In the genomic region with DNA sequence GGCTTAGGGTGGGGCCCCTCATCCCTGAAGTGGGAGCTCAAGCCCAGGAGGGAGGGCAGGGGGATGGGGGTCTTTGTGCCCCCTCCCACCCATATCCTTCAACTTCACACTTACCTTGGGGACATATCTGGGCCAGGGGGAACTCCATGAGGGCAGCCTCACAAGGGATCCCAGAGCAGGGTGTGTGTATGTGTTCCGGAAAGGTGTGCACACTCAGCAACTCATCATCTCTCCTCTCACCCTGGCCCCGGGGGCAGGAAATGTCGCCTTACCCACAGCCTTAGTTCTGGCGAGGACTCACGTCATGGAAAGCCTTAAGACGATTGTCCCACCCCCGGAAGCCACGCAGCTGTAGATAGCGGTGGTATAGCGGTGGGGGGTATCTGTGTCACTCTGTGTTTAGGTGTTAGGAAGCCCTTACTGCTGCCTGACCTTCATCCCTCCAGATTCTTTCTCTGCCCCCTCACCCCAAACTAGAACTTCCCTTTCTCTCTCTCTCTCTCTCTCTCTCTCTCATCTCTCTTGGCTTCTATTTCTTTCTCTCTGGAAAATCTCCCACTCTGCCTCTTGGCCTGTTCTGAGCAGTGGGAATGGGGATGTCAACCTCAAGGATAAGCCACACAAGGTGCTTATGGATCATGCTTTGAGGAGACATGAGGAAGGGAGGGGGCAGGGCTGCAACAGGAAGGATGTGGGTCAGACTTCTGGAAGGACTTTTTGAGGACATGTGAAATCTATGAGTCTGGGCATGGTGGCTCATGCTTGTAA, we compare ENCODE assay signal across 1 cellular context.
TF ChIP-seq lines count a peak whose summit lies in the region.

A gene (minus strand): TSS at position 288 of the 768 bp plus-strand sequence. CDS start 140 bp downstream, at position 148.

TF ChIP-seq in K562, 482 proteins besides CTCF, POLR2A, EP300 and RAD21 (continues in another document):
- TF ChIP-seq, protein P1, sequence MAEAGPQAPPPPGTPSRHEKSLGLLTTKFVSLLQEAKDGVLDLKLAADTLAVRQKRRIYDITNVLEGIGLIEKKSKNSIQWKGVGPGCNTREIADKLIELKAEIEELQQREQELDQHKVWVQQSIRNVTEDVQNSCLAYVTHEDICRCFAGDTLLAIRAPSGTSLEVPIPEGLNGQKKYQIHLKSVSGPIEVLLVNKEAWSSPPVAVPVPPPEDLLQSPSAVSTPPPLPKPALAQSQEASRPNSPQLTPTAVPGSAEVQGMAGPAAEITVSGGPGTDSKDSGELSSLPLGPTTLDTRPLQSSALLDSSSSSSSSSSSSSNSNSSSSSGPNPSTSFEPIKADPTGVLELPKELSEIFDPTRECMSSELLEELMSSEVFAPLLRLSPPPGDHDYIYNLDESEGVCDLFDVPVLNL (CRISPR knock-in tag; IDR thresholded peaks at IDR 0.05; ENCODE audit: low read depth), result no peak
- TF ChIP-seq SRSF3 (IDR thresholded peaks at IDR 0.05; ENCODE audit: insufficient read depth, low read length), result no peak
- peak; percentile 55; the same call in 1 of the 2 replicates for TF ChIP-seq HDAC2 (IDR thresholded peaks at IDR 0.05)
- TF ChIP-seq ZNF121 (CRISPR knock-in tag; conservative IDR thresholded peaks at IDR 0.05), result no peak
- TF ChIP-seq, protein P2, sequence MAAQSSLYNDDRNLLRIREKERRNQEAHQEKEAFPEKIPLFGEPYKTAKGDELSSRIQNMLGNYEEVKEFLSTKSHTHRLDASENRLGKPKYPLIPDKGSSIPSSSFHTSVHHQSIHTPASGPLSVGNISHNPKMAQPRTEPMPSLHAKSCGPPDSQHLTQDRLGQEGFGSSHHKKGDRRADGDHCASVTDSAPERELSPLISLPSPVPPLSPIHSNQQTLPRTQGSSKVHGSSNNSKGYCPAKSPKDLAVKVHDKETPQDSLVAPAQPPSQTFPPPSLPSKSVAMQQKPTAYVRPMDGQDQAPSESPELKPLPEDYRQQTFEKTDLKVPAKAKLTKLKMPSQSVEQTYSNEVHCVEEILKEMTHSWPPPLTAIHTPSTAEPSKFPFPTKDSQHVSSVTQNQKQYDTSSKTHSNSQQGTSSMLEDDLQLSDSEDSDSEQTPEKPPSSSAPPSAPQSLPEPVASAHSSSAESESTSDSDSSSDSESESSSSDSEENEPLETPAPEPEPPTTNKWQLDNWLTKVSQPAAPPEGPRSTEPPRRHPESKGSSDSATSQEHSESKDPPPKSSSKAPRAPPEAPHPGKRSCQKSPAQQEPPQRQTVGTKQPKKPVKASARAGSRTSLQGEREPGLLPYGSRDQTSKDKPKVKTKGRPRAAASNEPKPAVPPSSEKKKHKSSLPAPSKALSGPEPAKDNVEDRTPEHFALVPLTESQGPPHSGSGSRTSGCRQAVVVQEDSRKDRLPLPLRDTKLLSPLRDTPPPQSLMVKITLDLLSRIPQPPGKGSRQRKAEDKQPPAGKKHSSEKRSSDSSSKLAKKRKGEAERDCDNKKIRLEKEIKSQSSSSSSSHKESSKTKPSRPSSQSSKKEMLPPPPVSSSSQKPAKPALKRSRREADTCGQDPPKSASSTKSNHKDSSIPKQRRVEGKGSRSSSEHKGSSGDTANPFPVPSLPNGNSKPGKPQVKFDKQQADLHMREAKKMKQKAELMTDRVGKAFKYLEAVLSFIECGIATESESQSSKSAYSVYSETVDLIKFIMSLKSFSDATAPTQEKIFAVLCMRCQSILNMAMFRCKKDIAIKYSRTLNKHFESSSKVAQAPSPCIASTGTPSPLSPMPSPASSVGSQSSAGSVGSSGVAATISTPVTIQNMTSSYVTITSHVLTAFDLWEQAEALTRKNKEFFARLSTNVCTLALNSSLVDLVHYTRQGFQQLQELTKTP (IDR thresholded peaks at IDR 0.05; ENCODE audit: low read depth in 1 of 2, partially characterized antibody in 2 of 2), result peak in 1 of 2 experiments; percentile 42
- TF ChIP-seq, protein P3, sequence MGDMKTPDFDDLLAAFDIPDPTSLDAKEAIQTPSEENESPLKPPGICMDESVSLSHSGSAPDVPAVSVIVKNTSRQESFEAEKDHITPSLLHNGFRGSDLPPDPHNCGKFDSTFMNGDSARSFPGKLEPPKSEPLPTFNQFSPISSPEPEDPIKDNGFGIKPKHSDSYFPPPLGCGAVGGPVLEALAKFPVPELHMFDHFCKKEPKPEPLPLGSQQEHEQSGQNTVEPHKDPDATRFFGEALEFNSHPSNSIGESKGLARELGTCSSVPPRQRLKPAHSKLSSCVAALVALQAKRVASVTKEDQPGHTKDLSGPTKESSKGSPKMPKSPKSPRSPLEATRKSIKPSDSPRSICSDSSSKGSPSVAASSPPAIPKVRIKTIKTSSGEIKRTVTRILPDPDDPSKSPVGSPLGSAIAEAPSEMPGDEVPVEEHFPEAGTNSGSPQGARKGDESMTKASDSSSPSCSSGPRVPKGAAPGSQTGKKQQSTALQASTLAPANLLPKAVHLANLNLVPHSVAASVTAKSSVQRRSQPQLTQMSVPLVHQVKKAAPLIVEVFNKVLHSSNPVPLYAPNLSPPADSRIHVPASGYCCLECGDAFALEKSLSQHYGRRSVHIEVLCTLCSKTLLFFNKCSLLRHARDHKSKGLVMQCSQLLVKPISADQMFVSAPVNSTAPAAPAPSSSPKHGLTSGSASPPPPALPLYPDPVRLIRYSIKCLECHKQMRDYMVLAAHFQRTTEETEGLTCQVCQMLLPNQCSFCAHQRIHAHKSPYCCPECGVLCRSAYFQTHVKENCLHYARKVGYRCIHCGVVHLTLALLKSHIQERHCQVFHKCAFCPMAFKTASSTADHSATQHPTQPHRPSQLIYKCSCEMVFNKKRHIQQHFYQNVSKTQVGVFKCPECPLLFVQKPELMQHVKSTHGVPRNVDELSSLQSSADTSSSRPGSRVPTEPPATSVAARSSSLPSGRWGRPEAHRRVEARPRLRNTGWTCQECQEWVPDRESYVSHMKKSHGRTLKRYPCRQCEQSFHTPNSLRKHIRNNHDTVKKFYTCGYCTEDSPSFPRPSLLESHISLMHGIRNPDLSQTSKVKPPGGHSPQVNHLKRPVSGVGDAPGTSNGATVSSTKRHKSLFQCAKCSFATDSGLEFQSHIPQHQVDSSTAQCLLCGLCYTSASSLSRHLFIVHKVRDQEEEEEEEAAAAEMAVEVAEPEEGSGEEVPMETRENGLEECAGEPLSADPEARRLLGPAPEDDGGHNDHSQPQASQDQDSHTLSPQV (IDR thresholded peaks at IDR 0.05), result peak; percentile 73
- peak; percentile 74 for TF ChIP-seq ATF7 (IDR thresholded peaks at IDR 0.05)
- TF ChIP-seq, protein P4, sequence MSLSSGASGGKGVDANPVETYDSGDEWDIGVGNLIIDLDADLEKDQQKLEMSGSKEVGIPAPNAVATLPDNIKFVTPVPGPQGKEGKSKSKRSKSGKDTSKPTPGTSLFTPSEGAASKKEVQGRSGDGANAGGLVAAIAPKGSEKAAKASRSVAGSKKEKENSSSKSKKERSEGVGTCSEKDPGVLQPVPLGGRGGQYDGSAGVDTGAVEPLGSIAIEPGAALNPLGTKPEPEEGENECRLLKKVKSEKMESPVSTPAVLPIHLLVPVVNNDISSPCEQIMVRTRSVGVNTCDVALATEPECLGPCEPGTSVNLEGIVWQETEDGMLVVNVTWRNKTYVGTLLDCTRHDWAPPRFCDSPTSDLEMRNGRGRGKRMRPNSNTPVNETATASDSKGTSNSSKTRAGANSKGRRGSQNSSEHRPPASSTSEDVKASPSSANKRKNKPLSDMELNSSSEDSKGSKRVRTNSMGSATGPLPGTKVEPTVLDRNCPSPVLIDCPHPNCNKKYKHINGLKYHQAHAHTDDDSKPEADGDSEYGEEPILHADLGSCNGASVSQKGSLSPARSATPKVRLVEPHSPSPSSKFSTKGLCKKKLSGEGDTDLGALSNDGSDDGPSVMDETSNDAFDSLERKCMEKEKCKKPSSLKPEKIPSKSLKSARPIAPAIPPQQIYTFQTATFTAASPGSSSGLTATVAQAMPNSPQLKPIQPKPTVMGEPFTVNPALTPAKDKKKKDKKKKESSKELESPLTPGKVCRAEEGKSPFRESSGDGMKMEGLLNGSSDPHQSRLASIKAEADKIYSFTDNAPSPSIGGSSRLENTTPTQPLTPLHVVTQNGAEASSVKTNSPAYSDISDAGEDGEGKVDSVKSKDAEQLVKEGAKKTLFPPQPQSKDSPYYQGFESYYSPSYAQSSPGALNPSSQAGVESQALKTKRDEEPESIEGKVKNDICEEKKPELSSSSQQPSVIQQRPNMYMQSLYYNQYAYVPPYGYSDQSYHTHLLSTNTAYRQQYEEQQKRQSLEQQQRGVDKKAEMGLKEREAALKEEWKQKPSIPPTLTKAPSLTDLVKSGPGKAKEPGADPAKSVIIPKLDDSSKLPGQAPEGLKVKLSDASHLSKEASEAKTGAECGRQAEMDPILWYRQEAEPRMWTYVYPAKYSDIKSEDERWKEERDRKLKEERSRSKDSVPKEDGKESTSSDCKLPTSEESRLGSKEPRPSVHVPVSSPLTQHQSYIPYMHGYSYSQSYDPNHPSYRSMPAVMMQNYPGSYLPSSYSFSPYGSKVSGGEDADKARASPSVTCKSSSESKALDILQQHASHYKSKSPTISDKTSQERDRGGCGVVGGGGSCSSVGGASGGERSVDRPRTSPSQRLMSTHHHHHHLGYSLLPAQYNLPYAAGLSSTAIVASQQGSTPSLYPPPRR (CRISPR knock-in tag; IDR thresholded peaks at IDR 0.05; ENCODE audit: borderline replicate concordance), result no peak
- 0 out of 2 replicates have a peak, but pooled peaks have one; percentile 27 for TF ChIP-seq GATAD2A (IDR thresholded peaks at IDR 0.05)
- no peak; the same call in 1 of the 2 replicates for TF ChIP-seq ATF1 (CRISPR knock-in tag; IDR thresholded peaks at IDR 0.05)
- TF ChIP-seq ATF1 (tag; IDR thresholded peaks at IDR 0.05), result peak; percentile 92
- TF ChIP-seq, protein P5, sequence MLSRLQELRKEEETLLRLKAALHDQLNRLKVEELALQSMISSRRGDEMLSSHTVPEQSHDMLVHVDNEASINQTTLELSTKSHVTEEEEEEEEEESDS (CRISPR knock-in tag; IDR thresholded peaks at IDR 0.05), result no peak
- TF ChIP-seq ZFX (CRISPR knock-in tag; IDR thresholded peaks at IDR 0.05), result no peak
- TF ChIP-seq, protein P6, sequence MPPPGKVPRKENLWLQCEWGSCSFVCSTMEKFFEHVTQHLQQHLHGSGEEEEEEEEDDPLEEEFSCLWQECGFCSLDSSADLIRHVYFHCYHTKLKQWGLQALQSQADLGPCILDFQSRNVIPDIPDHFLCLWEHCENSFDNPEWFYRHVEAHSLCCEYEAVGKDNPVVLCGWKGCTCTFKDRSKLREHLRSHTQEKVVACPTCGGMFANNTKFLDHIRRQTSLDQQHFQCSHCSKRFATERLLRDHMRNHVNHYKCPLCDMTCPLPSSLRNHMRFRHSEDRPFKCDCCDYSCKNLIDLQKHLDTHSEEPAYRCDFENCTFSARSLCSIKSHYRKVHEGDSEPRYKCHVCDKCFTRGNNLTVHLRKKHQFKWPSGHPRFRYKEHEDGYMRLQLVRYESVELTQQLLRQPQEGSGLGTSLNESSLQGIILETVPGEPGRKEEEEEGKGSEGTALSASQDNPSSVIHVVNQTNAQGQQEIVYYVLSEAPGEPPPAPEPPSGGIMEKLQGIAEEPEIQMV (tag; conservative IDR thresholded peaks at IDR 0.05; ENCODE audit: low read depth), result no peak
- TF ChIP-seq YBX1 (IDR thresholded peaks at IDR 0.05), result no peak
- no peak for TF ChIP-seq HDAC1 (IDR thresholded peaks at IDR 0.05)
- peak; percentile 40 for TF ChIP-seq TAF1 (IDR thresholded peaks at IDR 0.05; ENCODE audit: control insufficient read depth, extremely low read depth, insufficient read depth, low read length, severe bottlenecking)
- no peak for TF ChIP-seq ZNF224 (CRISPR knock-in tag; IDR thresholded peaks at IDR 0.05)
- TF ChIP-seq, protein P7, sequence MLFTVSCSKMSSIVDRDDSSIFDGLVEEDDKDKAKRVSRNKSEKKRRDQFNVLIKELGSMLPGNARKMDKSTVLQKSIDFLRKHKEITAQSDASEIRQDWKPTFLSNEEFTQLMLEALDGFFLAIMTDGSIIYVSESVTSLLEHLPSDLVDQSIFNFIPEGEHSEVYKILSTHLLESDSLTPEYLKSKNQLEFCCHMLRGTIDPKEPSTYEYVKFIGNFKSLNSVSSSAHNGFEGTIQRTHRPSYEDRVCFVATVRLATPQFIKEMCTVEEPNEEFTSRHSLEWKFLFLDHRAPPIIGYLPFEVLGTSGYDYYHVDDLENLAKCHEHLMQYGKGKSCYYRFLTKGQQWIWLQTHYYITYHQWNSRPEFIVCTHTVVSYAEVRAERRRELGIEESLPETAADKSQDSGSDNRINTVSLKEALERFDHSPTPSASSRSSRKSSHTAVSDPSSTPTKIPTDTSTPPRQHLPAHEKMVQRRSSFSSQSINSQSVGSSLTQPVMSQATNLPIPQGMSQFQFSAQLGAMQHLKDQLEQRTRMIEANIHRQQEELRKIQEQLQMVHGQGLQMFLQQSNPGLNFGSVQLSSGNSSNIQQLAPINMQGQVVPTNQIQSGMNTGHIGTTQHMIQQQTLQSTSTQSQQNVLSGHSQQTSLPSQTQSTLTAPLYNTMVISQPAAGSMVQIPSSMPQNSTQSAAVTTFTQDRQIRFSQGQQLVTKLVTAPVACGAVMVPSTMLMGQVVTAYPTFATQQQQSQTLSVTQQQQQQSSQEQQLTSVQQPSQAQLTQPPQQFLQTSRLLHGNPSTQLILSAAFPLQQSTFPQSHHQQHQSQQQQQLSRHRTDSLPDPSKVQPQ (CRISPR knock-in tag; IDR thresholded peaks at IDR 0.05; ENCODE audit: borderline replicate concordance), result no peak
- TF ChIP-seq, protein P8, sequence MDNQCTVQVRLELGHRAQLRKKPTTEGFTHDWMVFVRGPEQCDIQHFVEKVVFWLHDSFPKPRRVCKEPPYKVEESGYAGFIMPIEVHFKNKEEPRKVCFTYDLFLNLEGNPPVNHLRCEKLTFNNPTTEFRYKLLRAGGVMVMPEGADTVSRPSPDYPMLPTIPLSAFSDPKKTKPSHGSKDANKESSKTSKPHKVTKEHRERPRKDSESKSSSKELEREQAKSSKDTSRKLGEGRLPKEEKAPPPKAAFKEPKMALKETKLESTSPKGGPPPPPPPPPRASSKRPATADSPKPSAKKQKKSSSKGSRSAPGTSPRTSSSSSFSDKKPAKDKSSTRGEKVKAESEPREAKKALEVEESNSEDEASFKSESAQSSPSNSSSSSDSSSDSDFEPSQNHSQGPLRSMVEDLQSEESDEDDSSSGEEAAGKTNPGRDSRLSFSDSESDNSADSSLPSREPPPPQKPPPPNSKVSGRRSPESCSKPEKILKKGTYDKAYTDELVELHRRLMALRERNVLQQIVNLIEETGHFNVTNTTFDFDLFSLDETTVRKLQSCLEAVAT (IDR thresholded peaks at IDR 0.05), result no peak
- TF ChIP-seq RBM39 (optimal IDR thresholded peaks at IDR 0.05; ENCODE audit: low read depth, low read length), result no peak
- no peak for TF ChIP-seq ZNF140 (CRISPR knock-in tag; IDR thresholded peaks at IDR 0.05)
- TF ChIP-seq, protein P9, sequence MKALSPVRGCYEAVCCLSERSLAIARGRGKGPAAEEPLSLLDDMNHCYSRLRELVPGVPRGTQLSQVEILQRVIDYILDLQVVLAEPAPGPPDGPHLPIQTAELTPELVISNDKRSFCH (CRISPR knock-in tag; IDR thresholded peaks at IDR 0.05), result no peak
- TF ChIP-seq, protein P9 (tag; IDR thresholded peaks at IDR 0.05), result no peak; the same call in 1 of the 2 replicates
- TF ChIP-seq ELF4 (CRISPR knock-in tag; IDR thresholded peaks at IDR 0.05), result no peak
- peak; percentile 58 for TF ChIP-seq ETV1 (tag; conservative IDR thresholded peaks at IDR 0.05; ENCODE audit: low read depth)
- TF ChIP-seq, protein P10, sequence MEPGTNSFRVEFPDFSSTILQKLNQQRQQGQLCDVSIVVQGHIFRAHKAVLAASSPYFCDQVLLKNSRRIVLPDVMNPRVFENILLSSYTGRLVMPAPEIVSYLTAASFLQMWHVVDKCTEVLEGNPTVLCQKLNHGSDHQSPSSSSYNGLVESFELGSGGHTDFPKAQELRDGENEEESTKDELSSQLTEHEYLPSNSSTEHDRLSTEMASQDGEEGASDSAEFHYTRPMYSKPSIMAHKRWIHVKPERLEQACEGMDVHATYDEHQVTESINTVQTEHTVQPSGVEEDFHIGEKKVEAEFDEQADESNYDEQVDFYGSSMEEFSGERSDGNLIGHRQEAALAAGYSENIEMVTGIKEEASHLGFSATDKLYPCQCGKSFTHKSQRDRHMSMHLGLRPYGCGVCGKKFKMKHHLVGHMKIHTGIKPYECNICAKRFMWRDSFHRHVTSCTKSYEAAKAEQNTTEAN (CRISPR knock-in tag; IDR thresholded peaks at IDR 0.05), result no peak
